Comparison of ENCODE assay signal across 8 cellular contexts in genomic region chr5:40406426-40407211, GRCh38.
A peak's percentile ranks its signal among the peaks of the same experiment; 100 is the strongest.
DNase-seq lines count a peak whose midpoint lies in the region; ATAC-seq and TF ChIP-seq lines count a peak whose summit lies in the region.

No MANE protein-coding gene starts in this region.

- in situ Hi-C loops in KBM-7 (cut with MboI; ENCODE audit: low pct_unique_long_range_greater_than_20kb, low sequenced_read_pairs) (no loop called here), GM13977 (cut with MboI; ENCODE audit: low pct_unique_long_range_greater_than_20kb, low sequenced_read_pairs, unreplicated experiment) (no loop called here)

- no peak overlapping the region for H3K9ac ChIP-seq in Karpas-422 (ENCODE audit: low read length)

- no peaks in the 10 kb centered on the region for H3K79me2 ChIP-seq in Karpas-422 (ENCODE audit: low read length)

- no peak overlapping the region for H2AFZ ChIP-seq in Karpas-422 (ENCODE audit: low read length)

- no peaks in the 10 kb centered on the region for H3K27me3 ChIP-seq in psoas muscle (ENCODE audit: insufficient read depth in 3 of 3, low read length in 2 of 3)
- H3K27me3 ChIP-seq in Karpas-422 (ENCODE audit: low read length): no peaks in the 10 kb centered on the region

- H3K36me3 ChIP-seq in psoas muscle (ENCODE audit: insufficient read depth in 1 of 2, low read depth in 1 of 2) (no peaks in the 10 kb centered on the region), Karpas-422 (ENCODE audit: insufficient read depth, low read length) (no peaks in the 10 kb centered on the region)

- peak; percentile 72 for DNase-seq in KBM-7
- DNase-seq in amniotic epithelial cell (ENCODE audit: low read depth): peak; percentile 87
- DNase-seq in psoas muscle: no peak
- DNase-seq in Karpas-422: no peak
- DNase-seq in GM13977 (ENCODE audit: low spot score): no peak
- DNase-seq in DMS79 treated with DMSO at 0.1 percent for 48 hours (lab: John Stamatoyannopoulos, UW): no peak
- no peak for DNase-seq in stimulated activated CD4-positive, alpha-beta T cell treated with anti-CD3 and anti-CD28 coated beads, Interleukin-12 subunit alpha, Interleukin-12 subunit beta, amount 100 ng/mL, for 4 hours

- no peak overlapping the region for H3K4me3 ChIP-seq in psoas muscle
- H3K4me3 ChIP-seq in Karpas-422 (ENCODE audit: low read length): no peak overlapping the region

- no peaks in the 10 kb centered on the region for H4K20me1 ChIP-seq in Karpas-422 (ENCODE audit: insufficient read depth, low read depth, low read length)

- ATAC-seq in GM19351 (IDR thresholded peaks at IDR 0.05; ENCODE audit: unreplicated experiment) (peak; percentile 40), psoas muscle (no peak)

- no peak overlapping the region for H3K4me2 ChIP-seq in Karpas-422 (ENCODE audit: low read depth, low read length, poor library complexity, severe bottlenecking)

- intact Hi-C loops in psoas muscle (cut with DNase I): no loop called here

- 31 to 49% (median 32%) methylated on average over 8 of the region's 8 CpGs for WGBS in psoas muscle, 3 donors

- H3K27ac ChIP-seq in psoas muscle (peak overlapping the region; percentile 26), Karpas-422 (ENCODE audit: low read length) (no peak overlapping the region)

- H3K4me1 ChIP-seq in psoas muscle: no peaks in the 10 kb centered on the region
- H3K4me1 ChIP-seq in Karpas-422 (ENCODE audit: low read length): no peaks in the 10 kb centered on the region

- H3K9me2 ChIP-seq in Karpas-422 (replicated peaks; ENCODE audit: insufficient read depth, low read length): no peaks in the 10 kb centered on the region

- TF ChIP-seq CTCF in psoas muscle (IDR thresholded peaks at IDR 0.05) (no peak), GM13977 (IDR thresholded peaks at IDR 0.05; ENCODE audit: extremely low read depth, insufficient read depth, missing control alignments) (no peak)

- H3K9me3 ChIP-seq in psoas muscle: no peaks in the 10 kb centered on the region
- H3K9me3 ChIP-seq in Karpas-422 (ENCODE audit: low read length): no peaks in the 10 kb centered on the region

Comparison
In these comparisons a context has a peak if more than half of its experiments do, and no peak if none do; other contexts are left out.
1. DNase-seq: peak in KBM-7 (single experiment) and amniotic epithelial cell (single experiment); none in psoas muscle (0 of 2), Karpas-422 (single experiment), GM13977 (single experiment), DMS79 treated with DMSO at 0.1 percent for 48 hours (single experiment) and stimulated activated CD4-positive, alpha-beta T cell treated with anti-CD3 and anti-CD28 coated beads, Interleukin-12 subunit alpha, Interleukin-12 subunit beta, amount 100 ng/mL, for 4 hours (single experiment).